8 cellular contexts compared by ENCODE assay signal in the genomic region with DNA sequence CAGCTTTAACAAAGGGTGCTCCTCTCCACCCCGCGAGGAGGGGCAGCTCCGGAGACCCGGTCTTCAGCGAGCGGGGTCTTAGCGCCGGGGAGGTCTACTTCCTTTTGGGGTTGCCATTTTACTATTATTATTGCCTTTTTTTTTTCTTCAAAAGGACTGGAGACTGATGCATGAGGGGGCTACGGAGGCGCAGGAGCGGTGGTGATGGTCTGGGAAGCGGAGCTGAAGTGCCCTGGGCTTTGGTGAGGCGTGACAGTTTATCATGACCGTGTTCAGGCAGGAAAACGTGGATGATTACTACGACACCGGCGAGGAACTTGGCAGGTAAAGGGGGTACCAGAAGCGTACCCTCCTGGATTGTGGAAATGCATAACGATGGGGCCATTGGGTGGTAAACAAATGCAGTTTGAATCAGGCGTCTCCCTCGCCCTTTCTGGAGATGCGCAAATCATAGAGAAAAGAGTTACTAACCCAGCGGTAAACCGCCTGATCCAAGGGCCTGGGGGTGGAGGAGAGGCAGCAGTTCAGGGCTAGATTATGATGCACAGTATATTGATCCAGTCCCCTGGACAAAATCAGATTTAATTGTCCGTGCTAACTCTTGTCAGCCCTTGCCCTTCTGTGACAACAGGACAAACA. TPM values are rescaled to one million over a fixed set of nuclear protein-coding genes. Genes with fewer than 3 reads are reported as not detected.
DNase-seq lines count a peak whose midpoint lies in the region; ATAC-seq and TF ChIP-seq lines count a peak whose summit lies in the region.

No MANE protein-coding gene starts in this region.

- H3K27me3 ChIP-seq in sigmoid colon = no peaks in the 10 kb centered on the region

- H3K9me3 ChIP-seq in sigmoid colon = no peaks in the 10 kb centered on the region

- TF ChIP-seq CTCF in fibroblast of villous mesenchyme (IDR thresholded peaks at IDR 0.05; ENCODE audit: insufficient read depth, low read depth, low read length) (no peak), sigmoid colon (IDR thresholded peaks at IDR 0.05) (no peak)

- H3K36me3 ChIP-seq in sigmoid colon = no peaks in the 10 kb centered on the region

- peaks cover 0 to 48% (median 39%) of the 10 kb centered on the region in 4 donors for H3K4me1 ChIP-seq in sigmoid colon

- intact Hi-C loops in sigmoid colon (cut with DNase I) = loop anchor here (2.0 to 5.0 kb wide), 3 partner anchors 98 to 162 kb away; no protein-coding TSS in a partner anchor

- TF ChIP-seq EP300 in sigmoid colon (IDR thresholded peaks at IDR 0.05) = no peak

- DNase-seq in SK-N-DZ (ENCODE audit: low spot score) = peak; percentile 14
- no peak for DNase-seq in fibroblast of villous mesenchyme (ENCODE audit: low read depth)
- no peak for DNase-seq in sigmoid colon
- no peak for DNase-seq in T1000 (lab: John Stamatoyannopoulos, UW)
- no peak for DNase-seq in activated effector memory CD4-positive, alpha-beta T cell treated with Interleukin-2 at 50 U/mL for 16 hours

- no peak for ATAC-seq in GM21526 (IDR thresholded peaks at IDR 0.05; ENCODE audit: low FRiP score, unreplicated experiment)
- no peak for ATAC-seq in HG02588 (IDR thresholded peaks at IDR 0.05; ENCODE audit: unreplicated experiment)

- peak overlapping the region; percentile 85 to 94 (median 91) for H3K27ac ChIP-seq in sigmoid colon

- 13 to 19% methylated on average over 26 of the region's 26 CpGs for WGBS in sigmoid colon, 2 donors

- H3K4me3 ChIP-seq in fibroblast of villous mesenchyme (ENCODE audit: low read depth, low read length) (peak overlapping the region; percentile 79), sigmoid colon (peak overlapping the region; percentile 88 to 95 (median 94))

- TF ChIP-seq POLR2A in GM19193 (IDR thresholded peaks at IDR 0.05; ENCODE audit: extremely low read depth, insufficient read depth, insufficient read length) (peak; percentile 5), sigmoid colon (IDR thresholded peaks at IDR 0.05) (no peak)

RNA-seq across cellular contexts. Expression of a gene that starts 1.3 kb away (rescaled TPM):
- 15.1 and 18.1 TPM in 2 replicates for polyA plus RNA-seq in SK-N-DZ (2014; cell fraction: cytosol; rRNA removed)
- polyA plus RNA-seq in SK-N-DZ (2014; cell fraction: nucleus; rRNA removed) = 17.5 and 31.7 TPM in 2 replicates
- total RNA-seq in fibroblast of villous mesenchyme (3.9 and 8.6 TPM in 2 replicates), sigmoid colon (10 to 100 TPM; 78.1 to 92.5 (median 84.4) TPM)
- polyA plus RNA-seq in sigmoid colon = 1 to 10 TPM; 4.8 to 7.1 (median 5.5) TPM
